ENCODE assay signal across 39 cellular contexts in genomic region chr13:99470027-99470426, GRCh38.
"Had no signal": no experiment of that assay in that cellular context is flagged by ENCODE, and none has a peak within 500 bp of the region (broad histone marks: within the 10 kb centered on the region; RNA-seq: fewer than 3 reads in every experiment).

No MANE protein-coding gene starts in this region.

- ATAC-seq: activated naive CD4-positive, alpha-beta T cell treated with anti-CD3 and anti-CD28 coated beads, Interleukin-2, amount 50 U/mL, for 72 hours; activated naive CD8-positive, alpha-beta T cell treated with anti-CD3 and anti-CD28 coated beads, Interleukin-2, amount 50 U/mL, for 24 hours; activated T-cell treated with anti-CD3 and anti-CD28 coated beads, Interleukin-2, amount 50 U/mL, for 4 hours; activated T-cell treated with anti-CD3 and anti-CD28 coated beads, Interleukin-2, amount 50 U/mL, for 72 hours; activated T-helper 17 cell treated with anti-CD3 and anti-CD28 coated beads, Interleukin-2, amount 50 U/mL, for 72 hours; body of pancreas had no signal

- H3K36me3 ChIP-seq: adrenal gland, ascending aorta, brain microvascular endothelial cell, breast epithelium, cardiac muscle cell had no signal

- H3K27me3 Mint-ChIP-seq: activated naive CD4-positive, alpha-beta T cell treated with anti-CD3 and anti-CD28 coated beads, Interleukin-2, amount 50 U/mL, for 24 hours; activated naive CD8-positive, alpha-beta T cell; activated naive CD8-positive, alpha-beta T cell treated with anti-CD3 and anti-CD28 coated beads for 36 hours; activated T-cell treated with anti-CD3 and anti-CD28 coated beads, Interleukin-2, amount 50 U/mL, for 24 hours had no signal

- H3K9me3 ChIP-seq: adrenal gland, ascending aorta, body of pancreas, breast epithelium had no signal

- FAIRE-seq: astrocyte, bronchial epithelial cell had no signal

- H3K4me3 ChIP-seq: adrenal gland, ascending aorta, body of pancreas, breast epithelium, cardiac muscle cell had no signal

- H3K27ac Mint-ChIP-seq: activated naive CD4-positive, alpha-beta T cell treated with anti-CD3 and anti-CD28 coated beads for 36 hours; activated naive CD4-positive, alpha-beta T cell treated with anti-CD3 and anti-CD28 coated beads, Interleukin-2, amount 10 ng/mL, durations not matched to agents 7 days and 5 days; activated naive CD4-positive, alpha-beta T cell treated with anti-CD3 and anti-CD28 coated beads, Interleukin-2, amount 50 U/mL, for 24 hours; activated naive CD4-positive, alpha-beta T cell treated with anti-CD3 and anti-CD28 coated beads, Interleukin-2, amount 50 U/mL, for 72 hours; activated naive CD8-positive, alpha-beta T cell; activated naive CD8-positive, alpha-beta T cell treated with anti-CD3 and anti-CD28 coated beads for 36 hours; activated naive CD8-positive, alpha-beta T cell treated with anti-CD3 and anti-CD28 coated beads, Interleukin-2, amount 10 ng/mL, durations not matched to agents 7 days and 5 days; activated naive CD8-positive, alpha-beta T cell treated with anti-CD3 and anti-CD28 coated beads, Interleukin-2, amount 50 U/mL, for 24 hours; activated T-cell treated with anti-CD3 and anti-CD28 coated beads, Interleukin-2, amount 50 U/mL, for 24 hours; activated T-cell treated with anti-CD3 and anti-CD28 coated beads, Interleukin-2, amount 50 U/mL, for 72 hours; activated T-helper 17 cell treated with anti-CD3 and anti-CD28 coated beads, Interleukin-2, amount 50 U/mL, for 72 hours; activated T-helper 2 cell treated with anti-CD3 and anti-CD28 coated beads, Interferon-gamma antibody, Interleukin-2, Interleukin-4, amounts not matched to agents 10 μg/mL and 5 μg/mL and 100 μg/mL, durations not matched to agents 14 hours and 24 hours and 36 hours; brain had no signal

- H3K9me3 Mint-ChIP-seq: activated naive CD4-positive, alpha-beta T cell treated with anti-CD3 and anti-CD28 coated beads for 36 hours; activated naive CD4-positive, alpha-beta T cell treated with anti-CD3 and anti-CD28 coated beads, Interleukin-2, amount 10 ng/mL, durations not matched to agents 7 days and 5 days; activated naive CD4-positive, alpha-beta T cell treated with anti-CD3 and anti-CD28 coated beads, Interleukin-2, amount 50 U/mL, for 24 hours; activated naive CD8-positive, alpha-beta T cell treated with anti-CD3 and anti-CD28 coated beads for 36 hours; activated naive CD8-positive, alpha-beta T cell treated with anti-CD3 and anti-CD28 coated beads, Interleukin-2, amount 50 U/mL, for 24 hours; activated T-cell treated with anti-CD3 and anti-CD28 coated beads, Interleukin-2, amount 50 U/mL, for 24 hours; activated T-cell treated with anti-CD3 and anti-CD28 coated beads, Interleukin-2, amount 50 U/mL, for 4 hours; activated T-helper 17 cell treated with anti-CD3 and anti-CD28 coated beads, Interleukin-2, amount 50 U/mL, for 72 hours; activated T-helper 2 cell treated with anti-CD3 and anti-CD28 coated beads, Interferon-gamma antibody, Interleukin-2, Interleukin-4, amounts not matched to agents 10 μg/mL and 5 μg/mL and 100 μg/mL, durations not matched to agents 14 hours and 24 hours and 36 hours; central memory CD8-positive, alpha-beta T cell had no signal

- H3K4me3 Mint-ChIP-seq: activated naive CD4-positive, alpha-beta T cell treated with anti-CD3 and anti-CD28 coated beads for 36 hours; activated naive CD4-positive, alpha-beta T cell treated with anti-CD3 and anti-CD28 coated beads, Interleukin-2, amount 10 ng/mL, durations not matched to agents 7 days and 5 days; activated naive CD4-positive, alpha-beta T cell treated with anti-CD3 and anti-CD28 coated beads, Interleukin-2, amount 50 U/mL, for 24 hours; activated naive CD8-positive, alpha-beta T cell; activated naive CD8-positive, alpha-beta T cell treated with anti-CD3 and anti-CD28 coated beads for 36 hours; activated naive CD8-positive, alpha-beta T cell treated with anti-CD3 and anti-CD28 coated beads, Interleukin-2, amount 10 ng/mL, durations not matched to agents 7 days and 5 days; activated naive CD8-positive, alpha-beta T cell treated with anti-CD3 and anti-CD28 coated beads, Interleukin-2, amount 50 U/mL, for 24 hours; activated T-cell treated with anti-CD3 and anti-CD28 coated beads, Interleukin-2, amount 50 U/mL, for 24 hours; activated T-cell treated with anti-CD3 and anti-CD28 coated beads, Interleukin-2, amount 50 U/mL, for 4 hours; activated T-cell treated with anti-CD3 and anti-CD28 coated beads, Interleukin-2, amount 50 U/mL, for 72 hours; activated T-helper 17 cell treated with anti-CD3 and anti-CD28 coated beads, Interleukin-2, amount 50 U/mL, for 72 hours; brain; central memory CD8-positive, alpha-beta T cell had no signal

- H3K36me3 Mint-ChIP-seq: brain had no signal

- H3K27me3 ChIP-seq: adrenal gland, ascending aorta, body of pancreas, brain microvascular endothelial cell, breast epithelium, cardiac muscle cell had no signal

- DNase-seq: activated effector memory CD4-positive, alpha-beta T cell treated with anti-CD3 and anti-CD28 coated beads, Interleukin-2, amount 50 U/mL, for 16 hours; activated effector memory CD4-positive, alpha-beta T cell treated with Interleukin-2 at 50 U/mL for 16 hours; activated gamma-delta T cell; activated gamma-delta T cell treated with Interleukin-2 at 50 U/mL for 16 hours; activated naive CD4-positive, alpha-beta T cell; activated naive CD4-positive, alpha-beta T cell treated with anti-CD3 and anti-CD28 coated beads for 36 hours; activated naive CD4-positive, alpha-beta T cell treated with anti-CD3 and anti-CD28 coated beads, Interleukin-2, amount 10 ng/mL, durations not matched to agents 7 days and 5 days; activated naive CD4-positive, alpha-beta T cell treated with anti-CD3 and anti-CD28 coated beads, Interleukin-2, amount 50 U/mL, for 16 hours; activated naive CD4-positive, alpha-beta T cell treated with Interleukin-2 at 50 U/mL for 16 hours; activated naive CD8-positive, alpha-beta T cell treated with anti-CD3 and anti-CD28 coated beads for 36 hours; activated naive CD8-positive, alpha-beta T cell treated with anti-CD3 and anti-CD28 coated beads, Interleukin-2, amount 10 ng/mL, durations not matched to agents 7 days and 5 days; activated naive CD8-positive, alpha-beta T cell treated with anti-CD3 and anti-CD28 coated beads, Interleukin-2, amount 50 U/mL, for 24 hours; activated T-cell treated with anti-CD3 and anti-CD28 coated beads, Interleukin-2, amount 50 U/mL, for 1 hour; activated T-cell treated with anti-CD3 and anti-CD28 coated beads, Interleukin-2, amount 50 U/mL, for 24 hours; activated T-cell treated with anti-CD3 and anti-CD28 coated beads, Interleukin-2, amount 50 U/mL, for 4 hours; activated T-cell treated with anti-CD3 and anti-CD28 coated beads, Interleukin-2, amount 50 U/mL, for 48 hours; activated T-cell treated with anti-CD3 and anti-CD28 coated beads, Interleukin-2, amount 50 U/mL, for 72 hours; adrenal gland; amniotic stem cell; amygdala; anterior cingulate cortex; aorta; body of pancreas; brain microvascular endothelial cell; caudate nucleus; central memory CD4-positive, alpha-beta T cell; cerebellar nuclear complex had no signal

- H3K27ac ChIP-seq: adrenal gland, ascending aorta, body of pancreas, brain microvascular endothelial cell, breast epithelium, cardiac muscle cell had no signal

- H3K4me1 Mint-ChIP-seq: activated T-helper 17 cell treated with anti-CD3 and anti-CD28 coated beads, Interleukin-2, amount 50 U/mL, for 72 hours had no signal

- H3K4me1 ChIP-seq: adrenal gland, ascending aorta, breast epithelium had no signal
